9 cellular contexts compared by ENCODE assay signal in genomic region chr3:86794336-86795065, GRCh38.
DNase-seq lines count a peak whose midpoint lies in the region; ATAC-seq and TF ChIP-seq lines count a peak whose summit lies in the region.
"Had no signal": no experiment of that assay in that cellular context is flagged by ENCODE, and none has a peak within 500 bp of the region (broad histone marks: within the 10 kb centered on the region; RNA-seq: fewer than 3 reads in every experiment).

No MANE protein-coding gene starts in this region.

- TF ChIP-seq POLR2A in esophagus squamous epithelium (IDR thresholded peaks at IDR 0.05) = no peak

- H3K9me3 ChIP-seq in right atrium auricular region (no peaks in the 10 kb centered on the region), esophagus squamous epithelium (no peaks in the 10 kb centered on the region), neuronal stem cell (replicated peaks in 1 of 2; ENCODE audit: control insufficient read depth in 2 of 2, insufficient read depth in 1 of 2, low read depth in 1 of 2, low read length in 2 of 2) (no peaks in the 10 kb centered on the region)
- H3K9me3 ChIP-seq: body of pancreas had no signal

- peaks cover 0 to 17% (median 8%) of the 10 kb centered on the region in 6 donors for H3K9me3 Mint-ChIP-seq in immature natural killer cell
- no peaks in the 10 kb centered on the region for H3K9me3 Mint-ChIP-seq in activated naive CD4-positive, alpha-beta T cell treated with anti-CD3 and anti-CD28 coated beads, Interleukin-2, amount 10 ng/mL, durations not matched to agents 7 days and 5 days

- H3K27ac Mint-ChIP-seq in immature natural killer cell = no peak overlapping the region
- no peak overlapping the region for H3K27ac Mint-ChIP-seq in activated naive CD4-positive, alpha-beta T cell treated with anti-CD3 and anti-CD28 coated beads, Interleukin-2, amount 10 ng/mL, durations not matched to agents 7 days and 5 days

- intact Hi-C loops in Right ventricle myocardium superior (cut with DNase I) (no loop called here), esophagus squamous epithelium (cut with DNase I) (no loop called here)

- no peaks in the 10 kb centered on the region for H3K4me1 Mint-ChIP-seq in immature natural killer cell
- H3K4me1 Mint-ChIP-seq in activated naive CD4-positive, alpha-beta T cell treated with anti-CD3 and anti-CD28 coated beads, Interleukin-2, amount 10 ng/mL, durations not matched to agents 7 days and 5 days = no peaks in the 10 kb centered on the region

- H3K27me3 Mint-ChIP-seq in immature natural killer cell (ENCODE audit: low read depth in 3 of 3) = no peaks in the 10 kb centered on the region
- H3K27me3 Mint-ChIP-seq in activated naive CD4-positive, alpha-beta T cell treated with anti-CD3 and anti-CD28 coated beads, Interleukin-2, amount 10 ng/mL, durations not matched to agents 7 days and 5 days = no peaks in the 10 kb centered on the region

- H3K79me1 ChIP-seq in neuronal stem cell (ENCODE audit: low read depth, low read length) = no peaks in the 10 kb centered on the region

- 42 to 57% methylated on average over 3 of the region's 3 CpGs for WGBS in esophagus squamous epithelium, 2 donors
- WGBS in neuronal stem cell (ENCODE audit: extremely low coverage in 2 of 2, insufficient read length in 2 of 2, insufficient replicate concordance in 1 of 2), 2 donors = no CpG with 5 or more reads among the region's 3 CpGs

- no peak overlapping the region for H3K4me2 ChIP-seq in neuronal stem cell (ENCODE audit: insufficient read depth, low read length, poor library complexity, severe bottlenecking)

- H2AK5ac ChIP-seq in neuronal stem cell (ENCODE audit: low read depth, low read length) = no peak overlapping the region

- no peak overlapping the region for H4K8ac ChIP-seq in neuronal stem cell (ENCODE audit: low read depth, low read length)

- H3K4me1 ChIP-seq in right atrium auricular region = peaks cover 0 to 4% of the 10 kb centered on the region in 2 donors
- peaks cover 0 to 4% (median 0%) of the 10 kb centered on the region in 3 donors for H3K4me1 ChIP-seq in esophagus squamous epithelium
- peaks cover 4 to 7% of the 10 kb centered on the region in 2 donors for H3K4me1 ChIP-seq in neuronal stem cell (ENCODE audit: control insufficient read depth in 2 of 2, insufficient read depth in 1 of 2, low read depth in 1 of 2, low read length in 2 of 2)

- H2AFZ ChIP-seq in neuronal stem cell (ENCODE audit: low read length) = peak overlapping the region; percentile 70

- H3K36me3 ChIP-seq in right atrium auricular region (no peaks in the 10 kb centered on the region), esophagus squamous epithelium (no peaks in the 10 kb centered on the region), neuronal stem cell (replicated peaks in 1 of 2; ENCODE audit: control insufficient read depth in 2 of 2, insufficient read depth in 2 of 2, low read length in 2 of 2) (no peaks in the 10 kb centered on the region)

- H3K36me3 Mint-ChIP-seq in immature natural killer cell = no peaks in the 10 kb centered on the region
- H3K36me3 Mint-ChIP-seq in activated naive CD4-positive, alpha-beta T cell treated with anti-CD3 and anti-CD28 coated beads, Interleukin-2, amount 10 ng/mL, durations not matched to agents 7 days and 5 days = no peaks in the 10 kb centered on the region

- H3K27me3 ChIP-seq in right atrium auricular region (no peaks in the 10 kb centered on the region), esophagus squamous epithelium (no peaks in the 10 kb centered on the region), neuronal stem cell (ENCODE audit: control insufficient read depth in 3 of 3, insufficient read depth in 3 of 3, low read depth in 1 of 3, low read length in 3 of 3) (no peaks in the 10 kb centered on the region)
- H3K27me3 ChIP-seq: body of pancreas had no signal

- no peak overlapping the region for H4K91ac ChIP-seq in neuronal stem cell (ENCODE audit: low read depth, low read length, poor library complexity)

- peak overlapping the region; percentile 63 to 69 for H3K27ac ChIP-seq in right atrium auricular region
- H3K27ac ChIP-seq in esophagus squamous epithelium = peak overlapping the region; percentile 47 to 72 (median 68)
- H3K27ac ChIP-seq in neuronal stem cell (replicated peaks; ENCODE audit: low read length) = no peak overlapping the region

- CTCF ChIA-PET in activated naive CD4-positive, alpha-beta T cell treated with anti-CD3 and anti-CD28 coated beads, Interleukin-2, amount 10 ng/mL, durations not matched to agents 7 days and 5 days (lab: Charles Lee) = no interaction called here

- no peak overlapping the region for H3K18ac ChIP-seq in neuronal stem cell (ENCODE audit: low read length)

- H3K9ac ChIP-seq in neuronal stem cell (ENCODE audit: low read depth, low read length, poor library complexity) = no peak overlapping the region

- TF ChIP-seq CTCF in right atrium auricular region (IDR thresholded peaks at IDR 0.05) (no peak), esophagus squamous epithelium (IDR thresholded peaks at IDR 0.05) (no peak)

- H2BK15ac ChIP-seq in neuronal stem cell (ENCODE audit: low read length) = no peak overlapping the region

- H3K4ac ChIP-seq in neuronal stem cell (ENCODE audit: low read length) = no peak overlapping the region

- no peak overlapping the region for H3K14ac ChIP-seq in neuronal stem cell (ENCODE audit: low read length)

- H2BK120ac ChIP-seq in neuronal stem cell (ENCODE audit: low read depth, low read length) = no peak overlapping the region

- H3K4me3 Mint-ChIP-seq in immature natural killer cell = no peak overlapping the region
- H3K4me3 Mint-ChIP-seq in activated naive CD4-positive, alpha-beta T cell treated with anti-CD3 and anti-CD28 coated beads, Interleukin-2, amount 10 ng/mL, durations not matched to agents 7 days and 5 days = no peak overlapping the region

- H2BK12ac ChIP-seq in neuronal stem cell (ENCODE audit: low read length) = no peak overlapping the region

- no peak overlapping the region for H3K4me3 ChIP-seq in right atrium auricular region
- peak overlapping the region in 1 of 4 donors; percentile 37 for H3K4me3 ChIP-seq in esophagus squamous epithelium
- no peak overlapping the region for H3K4me3 ChIP-seq in neuronal stem cell (ENCODE audit: low read length in 2 of 2)
- H3K4me3 ChIP-seq: body of pancreas had no signal

- H2BK5ac ChIP-seq in neuronal stem cell (ENCODE audit: low read length) = no peak overlapping the region

- ATAC-seq in Right ventricle myocardium superior (ENCODE audit: poor library complexity) (no peak), GM18861 (IDR thresholded peaks at IDR 0.05; ENCODE audit: unreplicated experiment) (no peak), GM21381 (IDR thresholded peaks at IDR 0.05; ENCODE audit: unreplicated experiment) (no peak)

- H3K23ac ChIP-seq in neuronal stem cell (ENCODE audit: low read depth, low read length, poor library complexity) = no peak overlapping the region

- no peak for DNase-seq in right atrium auricular region (ENCODE audit: low spot score)
- DNase-seq in Right ventricle myocardium superior = no peak
- DNase-seq in esophagus squamous epithelium (lab: John Stamatoyannopoulos, UW) = no peak
- DNase-seq in neuronal stem cell (ENCODE audit: low spot score) = no peak
- DNase-seq in immature natural killer cell = no peak
- DNase-seq in activated naive CD4-positive, alpha-beta T cell treated with anti-CD3 and anti-CD28 coated beads, Interleukin-2, amount 10 ng/mL, durations not matched to agents 7 days and 5 days = no peak
